8 cellular contexts compared by ENCODE assay signal in genomic region chr13:96984061-96984508, GRCh38. TPM values are rescaled to one million over a fixed set of nuclear protein-coding genes. Genes with fewer than 3 reads are reported as not detected.
DNase-seq lines count a peak whose midpoint lies in the region; ATAC-seq, FAIRE-seq and TF ChIP-seq lines count a peak whose summit lies in the region.

No MANE protein-coding gene starts in this region.

- H3K9me3 ChIP-seq in neuronal stem cell (replicated peaks in 1 of 2; ENCODE audit: control insufficient read depth in 2 of 2, insufficient read depth in 1 of 2, low read depth in 1 of 2, low read length in 2 of 2): no peaks in the 10 kb centered on the region

- no peaks in the 10 kb centered on the region for H3K79me1 ChIP-seq in neuronal stem cell (ENCODE audit: low read depth, low read length)

- H4K91ac ChIP-seq in neuronal stem cell (ENCODE audit: low read depth, low read length, poor library complexity): no peak overlapping the region

- FAIRE-seq in endometrium (lab: Jason Lieb, UNC): peak; percentile 72

- H2BK120ac ChIP-seq in neuronal stem cell (ENCODE audit: low read depth, low read length): no peak overlapping the region

- no peak overlapping the region for H3K14ac ChIP-seq in neuronal stem cell (ENCODE audit: low read length)

- H4K8ac ChIP-seq in neuronal stem cell (ENCODE audit: low read depth, low read length): no peak overlapping the region

- peak overlapping the region; percentile 26 for H3K4me2 ChIP-seq in neuronal stem cell (ENCODE audit: insufficient read depth, low read length, poor library complexity, severe bottlenecking)

- H3K27ac ChIP-seq in neuronal stem cell (replicated peaks; ENCODE audit: low read length): no peak overlapping the region

- no peak overlapping the region for H3K4ac ChIP-seq in neuronal stem cell (ENCODE audit: low read length)

- H3K23ac ChIP-seq in neuronal stem cell (ENCODE audit: low read depth, low read length, poor library complexity): no peak overlapping the region

- no peak overlapping the region for H2AK5ac ChIP-seq in neuronal stem cell (ENCODE audit: low read depth, low read length)

- no peak overlapping the region for H2AFZ ChIP-seq in neuronal stem cell (ENCODE audit: low read length)

- ATAC-seq in GM18517 (IDR thresholded peaks at IDR 0.05; ENCODE audit: unreplicated experiment) (peak; percentile 100), HG02970 (IDR thresholded peaks at IDR 0.05; ENCODE audit: low FRiP score, unreplicated experiment) (peak; percentile 100)

- H3K27me3 ChIP-seq in neuronal stem cell (ENCODE audit: control insufficient read depth in 3 of 3, insufficient read depth in 3 of 3, low read depth in 1 of 3, low read length in 3 of 3): peaks cover 0 to 2% (median 0%) of the 10 kb centered on the region in 3 experiments

- H3K36me3 ChIP-seq in neuronal stem cell (replicated peaks in 1 of 2; ENCODE audit: control insufficient read depth in 2 of 2, insufficient read depth in 2 of 2, low read length in 2 of 2): peaks cover 0 to 2% of the 10 kb centered on the region in 2 donors

- H2BK15ac ChIP-seq in neuronal stem cell (ENCODE audit: low read length): no peak overlapping the region

- no peak overlapping the region for H3K4me3 ChIP-seq in AG10803 (ENCODE audit: low read length)
- H3K4me3 ChIP-seq in neuronal stem cell (ENCODE audit: low read length in 2 of 2): no peak overlapping the region

- H2BK12ac ChIP-seq in neuronal stem cell (ENCODE audit: low read length): no peak overlapping the region

- no peak overlapping the region for H2BK5ac ChIP-seq in neuronal stem cell (ENCODE audit: low read length)

- no peak overlapping the region for H3K18ac ChIP-seq in neuronal stem cell (ENCODE audit: low read length)

- no peaks in the 10 kb centered on the region for H3K4me1 ChIP-seq in neuronal stem cell (ENCODE audit: control insufficient read depth in 2 of 2, insufficient read depth in 1 of 2, low read depth in 1 of 2, low read length in 2 of 2)

- TF ChIP-seq CTCF in AG10803 (conservative IDR thresholded peaks at IDR 0.05; ENCODE audit: low read length): 0 out of 2 replicates have a peak, but pooled peaks have one; percentile 2

- no peak for DNase-seq in AG10803 (ENCODE audit: low read depth)
- peak; percentile 69 for DNase-seq in NCI-H774 (lab: John Stamatoyannopoulos, UW)
- DNase-seq in neuronal stem cell (ENCODE audit: low spot score): no peak
- no peak for DNase-seq in cerebellar cortex (ENCODE audit: low spot score)
- no peak for DNase-seq in SKM-1 (lab: John Stamatoyannopoulos, UW; ENCODE audit: unreplicated experiment)

- H3K9ac ChIP-seq in neuronal stem cell (ENCODE audit: low read depth, low read length, poor library complexity): no peak overlapping the region

- WGBS in neuronal stem cell (ENCODE audit: extremely low coverage in 2 of 2, insufficient read length in 2 of 2, insufficient replicate concordance in 1 of 2), 2 donors: no CpG with 5 or more reads among the region's 6 CpGs

RNA-seq across cellular contexts. Expression of gene OXGR1, which starts 10.2 kb away (rescaled TPM):
- polyA plus RNA-seq in neuronal stem cell (2013, experiment 1 of 2): 4.1 TPM
- 4.4 TPM for polyA plus RNA-seq in neuronal stem cell (2013, experiment 2 of 2)
